Comparison of ENCODE assay signal across 1 cellular context in the genomic region with DNA sequence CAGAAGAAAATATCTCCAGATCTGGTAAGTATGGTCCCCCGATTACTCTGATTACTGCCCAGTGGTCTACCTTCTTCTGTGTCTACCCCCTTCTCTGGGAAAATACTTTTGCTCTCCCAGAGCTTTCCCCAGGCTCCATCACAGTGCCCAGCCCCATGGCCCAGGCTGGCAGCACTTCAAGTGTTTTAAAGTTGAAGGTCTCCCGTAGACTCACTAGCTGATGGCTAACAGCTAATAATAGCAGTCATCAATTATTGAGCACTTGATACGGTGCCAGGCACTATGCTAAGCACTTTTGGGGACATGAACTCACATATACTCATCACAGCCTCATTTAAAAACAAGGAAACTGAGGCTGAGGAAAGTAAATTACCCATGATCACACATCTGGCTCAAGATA.
TF ChIP-seq lines count a peak whose summit lies in the region.

No MANE protein-coding gene starts in this region.

TF ChIP-seq in IMR-90, 13 proteins besides CTCF, POLR2A, EP300 and RAD21:
- TF ChIP-seq RCOR1 (IDR thresholded peaks at IDR 0.05; ENCODE audit: insufficient replicate concordance, low read length) (no peak), CHD1 (IDR thresholded peaks at IDR 0.05; ENCODE audit: low read depth, low read length) (no peak), RFX5 (IDR thresholded peaks at IDR 0.05; ENCODE audit: low read depth, low read length) (no peak), MXI1 (IDR thresholded peaks at IDR 0.05; ENCODE audit: borderline replicate concordance, low read depth, low read length) (no peak), MAZ (IDR thresholded peaks at IDR 0.05; ENCODE audit: borderline replicate concordance, low read depth, low read length) (no peak), BHLHE40 (IDR thresholded peaks at IDR 0.05; ENCODE audit: low read depth, low read length) (no peak)
- TF ChIP-seq, protein P1, sequence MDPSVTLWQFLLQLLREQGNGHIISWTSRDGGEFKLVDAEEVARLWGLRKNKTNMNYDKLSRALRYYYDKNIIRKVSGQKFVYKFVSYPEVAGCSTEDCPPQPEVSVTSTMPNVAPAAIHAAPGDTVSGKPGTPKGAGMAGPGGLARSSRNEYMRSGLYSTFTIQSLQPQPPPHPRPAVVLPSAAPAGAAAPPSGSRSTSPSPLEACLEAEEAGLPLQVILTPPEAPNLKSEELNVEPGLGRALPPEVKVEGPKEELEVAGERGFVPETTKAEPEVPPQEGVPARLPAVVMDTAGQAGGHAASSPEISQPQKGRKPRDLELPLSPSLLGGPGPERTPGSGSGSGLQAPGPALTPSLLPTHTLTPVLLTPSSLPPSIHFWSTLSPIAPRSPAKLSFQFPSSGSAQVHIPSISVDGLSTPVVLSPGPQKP (IDR thresholded peaks at IDR 0.05; ENCODE audit: borderline replicate concordance, low read depth, low read length) = no peak
